In the genomic region with DNA sequence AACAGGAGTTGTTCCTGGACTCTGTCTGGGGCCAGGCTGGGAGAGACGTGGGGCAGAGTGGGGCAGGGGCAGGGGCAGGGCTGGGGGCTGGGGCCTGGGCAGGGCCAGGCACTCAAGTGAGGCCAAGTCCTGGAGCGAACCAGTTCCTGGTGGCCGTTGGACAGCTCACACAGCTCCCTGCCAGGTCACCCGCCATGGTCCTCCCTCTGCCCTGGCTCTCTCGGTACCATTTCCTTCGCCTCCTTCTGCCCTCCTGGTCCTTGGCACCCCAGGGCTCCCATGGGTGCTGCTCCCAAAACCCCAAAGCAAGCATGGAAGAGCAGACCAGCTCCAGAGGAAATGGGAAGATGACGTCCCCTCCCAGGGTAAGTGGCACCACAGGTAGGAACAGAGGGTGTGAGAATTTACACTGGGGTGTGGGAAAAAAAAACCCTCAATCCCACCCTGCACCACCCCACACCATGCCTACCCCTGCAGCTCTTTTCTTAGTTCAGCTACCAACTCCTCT, we compare ENCODE assay signal across 14 cellular contexts. TPM values are rescaled to one million over a fixed set of nuclear protein-coding genes. Genes with fewer than 3 reads are reported as not detected.
A peak's percentile ranks its signal among the peaks of the same experiment; 100 is the strongest.
DNase-seq lines count a peak whose midpoint lies in the region; ATAC-seq, FAIRE-seq and TF ChIP-seq lines count a peak whose summit lies in the region.
"Had no signal": no experiment of that assay in that cellular context is flagged by ENCODE, and none has a peak within 500 bp of the region (broad histone marks: within the 10 kb centered on the region; RNA-seq: fewer than 3 reads in every experiment).

TSS of gene MCCD1 (plus strand) at position 142 of the 508 bp plus-strand sequence. CDS start at position 195, 53 bp downstream.

- H3K27ac Mint-ChIP-seq in activated CD4-positive, alpha-beta T cell treated with anti-CD3 and anti-CD28 coated beads for 36 hours: no peak within 1 kb of the TSS
- no peak within 1 kb of the TSS for H3K27ac Mint-ChIP-seq in activated CD4-positive, alpha-beta T cell treated with anti-CD3 and anti-CD28 coated beads, Interleukin-2, amount 10 ng/mL, durations not matched to agents 24 days and 14 days
- peak within 1 kb of the TSS; percentile 76 for H3K27ac Mint-ChIP-seq in progenitor cell of endocrine pancreas
- H3K27ac Mint-ChIP-seq: activated naive CD4-positive, alpha-beta T cell treated with anti-CD3 and anti-CD28 coated beads for 36 hours had no signal

- dilution Hi-C loops in endothelial cell of umbilical vein (cut with MboI; ENCODE audit: extremely low pct_ligation_motif_present, low sequenced_read_pairs): no loop called here

- H3K9ac ChIP-seq in endothelial cell of umbilical vein (replicated peaks; ENCODE audit: extremely low read depth, insufficient read depth, low read length): no peak within 1 kb of the TSS

- no peaks in the 10 kb centered on the region for H3K9me3 Mint-ChIP-seq in activated CD4-positive, alpha-beta T cell treated with anti-CD3 and anti-CD28 coated beads for 36 hours (ENCODE audit: low read depth)
- H3K9me3 Mint-ChIP-seq in activated CD4-positive, alpha-beta T cell treated with anti-CD3 and anti-CD28 coated beads, Interleukin-2, amount 10 ng/mL, durations not matched to agents 24 days and 14 days: no peaks in the 10 kb centered on the region
- H3K9me3 Mint-ChIP-seq in progenitor cell of endocrine pancreas (ENCODE audit: low read depth): no peaks in the 10 kb centered on the region
- H3K9me3 Mint-ChIP-seq: activated naive CD4-positive, alpha-beta T cell treated with anti-CD3 and anti-CD28 coated beads for 36 hours had no signal

- POLR2A ChIA-PET in activated CD4-positive, alpha-beta T cell treated with anti-CD3 and anti-CD28 coated beads for 36 hours (lab: Charles Lee): interaction anchor here (0.6 to 1.3 kb wide), 4 partner anchors 12 to 54 kb away, joined by 3 to 5 read pairs (median 3); no protein-coding TSS in a partner anchor
- POLR2A ChIA-PET in endothelial cell of umbilical vein (lab: Charles Lee): interaction anchor here (0.8 to 1.8 kb wide), 2 partner anchors 10 to 12 kb away, joined by 3 to 4 read pairs; no protein-coding TSS in a partner anchor

- H3K4me3 Mint-ChIP-seq in activated CD4-positive, alpha-beta T cell treated with anti-CD3 and anti-CD28 coated beads for 36 hours: no peak within 1 kb of the TSS
- no peak within 1 kb of the TSS for H3K4me3 Mint-ChIP-seq in activated CD4-positive, alpha-beta T cell treated with anti-CD3 and anti-CD28 coated beads, Interleukin-2, amount 10 ng/mL, durations not matched to agents 24 days and 14 days
- no peak within 1 kb of the TSS for H3K4me3 Mint-ChIP-seq in progenitor cell of endocrine pancreas (ENCODE audit: low read depth)
- H3K4me3 Mint-ChIP-seq: activated naive CD4-positive, alpha-beta T cell treated with anti-CD3 and anti-CD28 coated beads for 36 hours had no signal

- H3K36me3 Mint-ChIP-seq in activated CD4-positive, alpha-beta T cell treated with anti-CD3 and anti-CD28 coated beads for 36 hours (ENCODE audit: low read depth): peaks cover 41% of the 10 kb centered on the region
- H3K36me3 Mint-ChIP-seq in activated CD4-positive, alpha-beta T cell treated with anti-CD3 and anti-CD28 coated beads, Interleukin-2, amount 10 ng/mL, durations not matched to agents 24 days and 14 days (ENCODE audit: low read depth): peaks cover 38% of the 10 kb centered on the region
- peaks cover 18% of the 10 kb centered on the region for H3K36me3 Mint-ChIP-seq in progenitor cell of endocrine pancreas (ENCODE audit: insufficient read depth)

- H3K4me1 Mint-ChIP-seq in activated CD4-positive, alpha-beta T cell treated with anti-CD3 and anti-CD28 coated beads for 36 hours: peaks cover 7% of the 10 kb centered on the region
- H3K4me1 Mint-ChIP-seq in activated CD4-positive, alpha-beta T cell treated with anti-CD3 and anti-CD28 coated beads, Interleukin-2, amount 10 ng/mL, durations not matched to agents 24 days and 14 days: peaks cover 6% of the 10 kb centered on the region
- H3K4me1 Mint-ChIP-seq in progenitor cell of endocrine pancreas (ENCODE audit: low read depth): peaks cover 8% of the 10 kb centered on the region

- TF ChIP-seq POLR2A in endothelial cell of umbilical vein (IDR thresholded peaks at IDR 0.05; ENCODE audit: low read depth, low read length): peak; percentile 31

- peaks cover 9% of the 10 kb centered on the region for H3K79me2 ChIP-seq in endothelial cell of umbilical vein (ENCODE audit: control insufficient read depth, insufficient read depth, low read length)

- peaks cover 24% of the 10 kb centered on the region for H3K4me1 ChIP-seq in endothelial cell of umbilical vein (ENCODE audit: control insufficient read depth, extremely low read depth, insufficient read depth, low read length)

- peak; percentile 17 for ATAC-seq in activated CD4-positive, alpha-beta T cell treated with anti-CD3 and anti-CD28 coated beads for 36 hours
- no peak for ATAC-seq in GM18498 (IDR thresholded peaks at IDR 0.05; ENCODE audit: unreplicated experiment)

- H3K9me3 ChIP-seq in endothelial cell of umbilical vein (replicated peaks; ENCODE audit: control insufficient read depth, insufficient read depth, low read length): no peaks in the 10 kb centered on the region

- peaks cover 16 to 28% of the 10 kb centered on the region in 2 experiments for H3K36me3 ChIP-seq in endothelial cell of umbilical vein (ENCODE audit: control insufficient read depth in 2 of 2, extremely low read depth in 1 of 2, insufficient read depth in 2 of 2, low read length in 2 of 2)

- BruUV-seq in endothelial cell of umbilical vein (replicated peaks; lab: Mats Ljungman, UMichigan): no TSS peak

- H3K27me3 Mint-ChIP-seq in activated CD4-positive, alpha-beta T cell treated with anti-CD3 and anti-CD28 coated beads for 36 hours: no peaks in the 10 kb centered on the region
- no peaks in the 10 kb centered on the region for H3K27me3 Mint-ChIP-seq in activated CD4-positive, alpha-beta T cell treated with anti-CD3 and anti-CD28 coated beads, Interleukin-2, amount 10 ng/mL, durations not matched to agents 24 days and 14 days
- no peaks in the 10 kb centered on the region for H3K27me3 Mint-ChIP-seq in progenitor cell of endocrine pancreas

- TF ChIP-seq CTCF in endothelial cell of umbilical vein (IDR thresholded peaks at IDR 0.05; ENCODE audit: extremely low read depth in 1 of 2, insufficient read depth in 1 of 2, low read depth in 1 of 2, low read length in 2 of 2) (no peak), progenitor cell of endocrine pancreas (IDR thresholded peaks at IDR 0.05; ENCODE audit: unreplicated experiment) (no peak)

- no peak within 1 kb of the TSS for H3K27ac ChIP-seq in endothelial cell of umbilical vein (ENCODE audit: insufficient read depth, low read depth, low read length)

- CTCF ChIA-PET in activated CD4-positive, alpha-beta T cell treated with anti-CD3 and anti-CD28 coated beads for 36 hours (lab: Charles Lee): interaction anchor here (0.8 to 1.8 kb wide), 5 partner anchors 12 to 68 kb away, joined by 3 to 8 read pairs (median 5); partner anchors contain the start of gene DDX39B
- CTCF ChIA-PET in endothelial cell of umbilical vein (lab: Charles Lee): interaction anchor here (1.1 to 5.4 kb wide), 2 partner anchors 12 to 35 kb away, joined by 3 to 29 read pairs; no protein-coding TSS in a partner anchor

- FAIRE-seq in endothelial cell of umbilical vein (lab: Jason Lieb, UNC): no peak
- FAIRE-seq: A204.1 had no signal

- H3K9me1 ChIP-seq in endothelial cell of umbilical vein (replicated peaks; ENCODE audit: control insufficient read depth, extremely low read depth, insufficient read depth, low read length): no peaks in the 10 kb centered on the region

- no peak for DNase-seq in activated CD4-positive, alpha-beta T cell treated with anti-CD3 and anti-CD28 coated beads for 36 hours
- no peak for DNase-seq in activated CD4-positive, alpha-beta T cell treated with anti-CD3 and anti-CD28 coated beads, Interleukin-2, amount 10 ng/mL, durations not matched to agents 24 days and 14 days
- DNase-seq in endothelial cell of umbilical vein (ENCODE audit: low read depth, low spot score) (no peak), progenitor cell of endocrine pancreas (ENCODE audit: low spot score, unreplicated experiment) (no peak), NCI-H2171 treated with DMSO at 0.1 percent for 48 hours (lab: John Stamatoyannopoulos, UW) (no peak), NOMO-1 (lab: John Stamatoyannopoulos, UW; ENCODE audit: unreplicated experiment in 2 of 2) (no peak)
- DNase-seq: activated naive CD4-positive, alpha-beta T cell treated with anti-CD3 and anti-CD28 coated beads for 36 hours; DMS153; NCI-H1694 had no signal

- H4K20me1 ChIP-seq in endothelial cell of umbilical vein (replicated peaks; ENCODE audit: control insufficient read depth, extremely low read depth, insufficient read depth, low read length): no peaks in the 10 kb centered on the region

- no peak within 1 kb of the TSS for H2AFZ ChIP-seq in endothelial cell of umbilical vein (ENCODE audit: low read depth, low read length)

- intact Hi-C loops in activated CD4-positive, alpha-beta T cell treated with anti-CD3 and anti-CD28 coated beads for 36 hours (cut with DNase I, micrococcal nuclease): no loop called here
- intact Hi-C loops in activated CD4-positive, alpha-beta T cell treated with anti-CD3 and anti-CD28 coated beads, Interleukin-2, amount 10 ng/mL, durations not matched to agents 24 days and 14 days (cut with micrococcal nuclease): no loop called here
- intact Hi-C loops in endothelial cell of umbilical vein (cut with micrococcal nuclease): no loop called here

- no peak within 1 kb of the TSS for H3K4me3 ChIP-seq in endothelial cell of umbilical vein (replicated peaks in 1 of 3; ENCODE audit: insufficient read depth in 1 of 3, low read depth in 1 of 3, low read length in 3 of 3)

- no peak within 1 kb of the TSS for H3K4me2 ChIP-seq in endothelial cell of umbilical vein (ENCODE audit: insufficient read depth, low read length)

- H3K27me3 ChIP-seq in endothelial cell of umbilical vein (ENCODE audit: control insufficient read depth in 2 of 2, insufficient read depth in 2 of 2, low read length in 2 of 2): no peaks in the 10 kb centered on the region

RNA-seq across cellular contexts. Expression of gene MCCD1, which starts in this region (rescaled TPM):
- not detected for total RNA-seq in activated CD4-positive, alpha-beta T cell treated with anti-CD3 and anti-CD28 coated beads for 36 hours
- total RNA-seq in activated CD4-positive, alpha-beta T cell treated with anti-CD3 and anti-CD28 coated beads, Interleukin-2, amount 10 ng/mL, durations not matched to agents 24 days and 14 days: not detected in 2 replicates
- polyA plus RNA-seq in PFSK-1 (2012; ENCODE audit: insufficient read length, low read depth): not detected
- total RNA-seq in endothelial cell of umbilical vein: not detected in 2 replicates
- polyA plus RNA-seq in endothelial cell of umbilical vein: not detected in 2 replicates
- polyA plus RNA-seq in endothelial cell of umbilical vein (2011; cell fraction: cytosol; rRNA removed): not detected in 2 replicates
- polyA plus RNA-seq in endothelial cell of umbilical vein (2011; cell fraction: nucleus; rRNA removed): not detected in 2 replicates
- polyA plus RNA-seq in endothelial cell of umbilical vein (2012): not detected in 2 replicates
- polyA minus RNA-seq in endothelial cell of umbilical vein: not detected in 2 replicates
- polyA minus RNA-seq in endothelial cell of umbilical vein (2011; cell fraction: cytosol; rRNA and poly(A)+ RNA removed): not detected
- polyA minus RNA-seq in endothelial cell of umbilical vein (2011; cell fraction: nucleus; rRNA and poly(A)+ RNA removed): not detected in 2 replicates
- not detected in 2 replicates for total RNA-seq in progenitor cell of endocrine pancreas
- total RNA-seq: activated naive CD4-positive, alpha-beta T cell treated with anti-CD3 and anti-CD28 coated beads for 36 hours; HT1080; mesenteric fat pad had no signal

Comparison
In these comparisons a context has a peak if more than half of its experiments do, and no peak if none do; other contexts are left out.
1. Peak in ATAC-seq in activated CD4-positive, alpha-beta T cell treated with anti-CD3 and anti-CD28 coated beads for 36 hours; RNA of the gene not detected or under 1 TPM.